In the genomic region with DNA sequence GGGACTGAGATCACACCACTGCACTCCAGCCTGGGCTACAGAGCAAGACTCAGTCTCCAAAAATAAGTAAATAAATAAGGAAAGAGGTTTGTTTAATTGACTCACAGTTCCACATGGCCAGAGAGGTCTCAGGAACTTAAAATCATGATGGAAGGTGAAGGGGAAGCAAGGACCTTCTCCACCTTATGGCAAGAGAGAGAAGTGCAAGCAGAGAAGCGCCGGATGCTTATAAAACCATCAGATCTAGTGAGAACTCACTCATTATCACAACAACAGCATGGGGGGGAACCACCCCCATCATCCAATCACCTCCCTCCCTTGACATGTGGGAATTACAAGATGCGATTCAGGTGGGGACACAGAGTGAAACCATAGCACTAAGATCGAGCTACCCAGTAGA, we compare ENCODE assay signal across 8 cellular contexts. TPM values are rescaled to one million over a fixed set of nuclear protein-coding genes. Genes with fewer than 3 reads are reported as not detected.
DNase-seq lines count a peak whose midpoint lies in the region; ATAC-seq, FAIRE-seq and TF ChIP-seq lines count a peak whose summit lies in the region.

No MANE protein-coding gene starts in this region.

- H3K9ac ChIP-seq in GM12878 (ENCODE audit: control insufficient read depth, insufficient read depth, low read length), result no peak overlapping the region

- FAIRE-seq in A549 (lab: Jason Lieb, UNC), result no peak
- FAIRE-seq in GM12878 (lab: Jason Lieb, UNC), result peak; percentile 18

- SMC1A ChIA-PET in GM12878 (lab: Charles Lee; ENCODE audit: uncharacterized antibody, unreplicated experiment), result no interaction called here

- RAD21 ChIA-PET in GM12878 (lab: Charles Lee; ENCODE audit: unreplicated experiment), result no interaction called here

- TF ChIP-seq POLR2A in A549 (IDR thresholded peaks at IDR 0.05; ENCODE audit: low read length) (no peak), GM12878 (IDR thresholded peaks at IDR 0.05; ENCODE audit: low read depth, low read length) (no peak)

- TF ChIP-seq RAD21 in A549 (conservative IDR thresholded peaks at IDR 0.05 in 1 of 2, IDR thresholded peaks at IDR 0.05 in 1 of 2), result peak in 1 of 2 experiments; percentile 26; a peak in 1 of 5 replicates
- peak; percentile 31 for TF ChIP-seq RAD21 in GM12878 (IDR thresholded peaks at IDR 0.05; ENCODE audit: insufficient read depth, low read depth, low read length)

- H4K20me1 ChIP-seq in GM12878 (ENCODE audit: control insufficient read depth, insufficient read depth), result no peaks in the 10 kb centered on the region

- 48% methylated on average over 4 of the region's 4 CpGs for WGBS in A549 (ENCODE audit: missing lambda C conversion rate)
- WGBS in GM12878 (ENCODE audit: insufficient coverage, insufficient replicate concordance, low lambda C conversion rate, missing lambda C conversion rate), result 8% methylated on average over 4 of the region's 4 CpGs

- in situ Hi-C loops in GM12878 (cut with MboI), result no loop called here

- CTCF ChIA-PET in A549 (lab: Yijun Ruan, JAX), result interaction anchor here (0.9 to 1.5 kb wide), 3 partner anchors 9 to 20 kb away, joined by 3 to 5 read pairs (median 4); no protein-coding TSS in a partner anchor
- CTCF ChIA-PET in GM12878 (lab: Yijun Ruan, JAX), result interaction anchor here (0.6 to 8.6 kb wide), 8 partner anchors 10 to 1520 kb away, joined by 3 to 58 read pairs (median 4); no protein-coding TSS in a partner anchor

- ATAC-seq in A549 (peak in 1 of 2 experiments; percentile 77; a peak in 3 of 6 replicates), GM18873 (IDR thresholded peaks at IDR 0.05; ENCODE audit: low FRiP score, unreplicated experiment) (peak; percentile 77), HG03442 (IDR thresholded peaks at IDR 0.05; ENCODE audit: unreplicated experiment) (peak; percentile 92), GM12878 (peak; percentile 73), HG02840 (IDR thresholded peaks at IDR 0.05; ENCODE audit: low FRiP score, unreplicated experiment) (no peak)
- ATAC-seq in stimulated activated naive CD8-positive, alpha-beta T cell treated with anti-CD3 and anti-CD28 coated beads, Interleukin-15, Interleukin-2, amounts not matched to agents 100 U/mL and 50 U/mL, for 24 hours, result no peak

- H3K27me3 ChIP-seq in GM12878 (replicated peaks in 1 of 2; ENCODE audit: control insufficient read depth in 2 of 2, insufficient read depth in 2 of 2, low read length in 1 of 2), result no peaks in the 10 kb centered on the region

- TF ChIP-seq CTCF in A549 (IDR thresholded peaks at IDR 0.05), result peak; percentile 22; the same call in 2 of the 3 replicates
- peak; percentile 28 to 51 (median 47); a peak in 4 of 6 replicates for TF ChIP-seq CTCF in GM12878 (IDR thresholded peaks at IDR 0.05 in 2 of 3, conservative IDR thresholded peaks at IDR 0.05 in 1 of 3; ENCODE audit: control insufficient read depth in 2 of 3, extremely low read depth in 1 of 3, insufficient read depth in 1 of 3, low read depth in 3 of 3, low read length in 3 of 3)

- no peaks in the 10 kb centered on the region for H3K9me3 ChIP-seq in A549
- H3K9me3 ChIP-seq in GM12878 (replicated peaks; ENCODE audit: control insufficient read depth, insufficient read depth, low read length), result no peaks in the 10 kb centered on the region

- no peak overlapping the region for H2AFZ ChIP-seq in GM12878 (ENCODE audit: control insufficient read depth, low read depth, low read length)

- no peak overlapping the region for H3K4me2 ChIP-seq in A549
- H3K4me2 ChIP-seq in GM12878 (ENCODE audit: control insufficient read depth, insufficient read depth), result no peak overlapping the region

- H3K27ac ChIP-seq in A549, result no peak overlapping the region
- no peak overlapping the region for H3K27ac ChIP-seq in GM12878 (ENCODE audit: control insufficient read depth, insufficient read depth)

- H3K4me3 ChIP-seq in A549 (no peak overlapping the region), GM12878 (no peak overlapping the region)

- TF ChIP-seq EP300 in A549 (IDR thresholded peaks at IDR 0.05), result no peak
- TF ChIP-seq EP300 in GM12878 (IDR thresholded peaks at IDR 0.05; ENCODE audit: borderline replicate concordance in 1 of 2, control insufficient read depth in 1 of 2, low read depth in 2 of 2, low read length in 2 of 2), result no peak

- intact Hi-C loops in GM12878 (cut with micrococcal nuclease; ENCODE audit: unreplicated experiment), result no loop called here

- DNase-seq in A549 (ENCODE audit: low read depth in 1 of 2, low spot score in 1 of 2), result peak in 1 of 2 experiments; percentile 37
- no peak for DNase-seq in GM12878 (ENCODE audit: low read depth, low spot score)
- no peak for DNase-seq in EL
- DNase-seq in NCI-H1092 treated with DMSO at 0.1 percent for 48 hours (lab: John Stamatoyannopoulos, UW), result no peak
- no peak for DNase-seq in stimulated activated naive CD8-positive, alpha-beta T cell treated with anti-CD3 and anti-CD28 coated beads, Interleukin-15, Interleukin-2, amounts not matched to agents 100 U/mL and 50 U/mL, for 24 hours

- no peaks in the 10 kb centered on the region for H3K36me3 ChIP-seq in GM12878 (ENCODE audit: control insufficient read depth in 2 of 2, insufficient read depth in 2 of 2, low read length in 1 of 2)

- no TSS peak for BruUV-seq in GM12878 (replicated peaks; lab: Mats Ljungman, UMichigan)

- H3K79me2 ChIP-seq in GM12878 (ENCODE audit: control insufficient read depth, insufficient read depth, low read length), result no peaks in the 10 kb centered on the region

- POLR2A ChIA-PET in A549 (lab: Yijun Ruan, JAX) (no interaction called here), GM12878 (lab: Charles Lee) (no interaction called here)

- H3K4me1 ChIP-seq in A549, result no peaks in the 10 kb centered on the region
- no peaks in the 10 kb centered on the region for H3K4me1 ChIP-seq in GM12878 (ENCODE audit: control insufficient read depth, insufficient read depth, low read length)

TF ChIP-seq in A549, 52 proteins besides CTCF, POLR2A, EP300 and RAD21:
- no peak for TF ChIP-seq HDAC2 (IDR thresholded peaks at IDR 0.05)
- TF ChIP-seq SMC3 (IDR thresholded peaks at IDR 0.05), result 0 out of 3 replicates have a peak, but pooled peaks have one; percentile 8
- TF ChIP-seq EHMT2 (IDR thresholded peaks at IDR 0.05; ENCODE audit: low read depth), result no peak
- no peak for TF ChIP-seq SREBF2 (IDR thresholded peaks at IDR 0.05)
- no peak for TF ChIP-seq RNF2 (IDR thresholded peaks at IDR 0.05; ENCODE audit: borderline replicate concordance, low read depth)
- no peak for TF ChIP-seq CBX8 (IDR thresholded peaks at IDR 0.05)

TF ChIP-seq in GM12878, 131 proteins besides CTCF, POLR2A, EP300 and RAD21:
- peak; percentile 32; the same call in 1 of the 2 replicates for TF ChIP-seq SMC3 (IDR thresholded peaks at IDR 0.05; ENCODE audit: borderline replicate concordance, low read length)
- TF ChIP-seq FOXM1 (IDR thresholded peaks at IDR 0.05; ENCODE audit: low read depth, low read length), result no peak

RNA-seq across cellular contexts. Expression of gene RGMB, which starts 22.8 kb away (rescaled TPM):
- 5.3 and 7.5 TPM in 2 replicates for polyA plus RNA-seq in A549 (2011; rRNA removed)
- polyA plus RNA-seq in A549 (2012; cell fraction: cytosol; rRNA removed), result 8.5 and 10.8 TPM in 2 replicates
- polyA plus RNA-seq in A549 (2012; cell fraction: nucleus; rRNA removed), result 11.4 and 13.6 TPM in 2 replicates
- 5.6 to 6.1 TPM (median 6.1 TPM) in 3 replicates for polyA plus RNA-seq in A549 (2017; fragmentation: RNase III; extraction: RNeasy Plus Mini Kit Qiagen cat#74134 plus additional on column Dnase treatment)
- 13.0 and 14.7 TPM in 2 replicates for polyA minus RNA-seq in A549 (2011; rRNA and poly(A)+ RNA removed)
- 11.9 and 12.2 TPM in 2 replicates for total RNA-seq in GM12878 (2013; cell fraction: nucleolus; rRNA removed)
- 11.3 and 11.6 TPM in 2 replicates for total RNA-seq in GM12878 (2014; rRNA removed)
- 6.9 and 7.4 TPM in 2 replicates for total RNA-seq in GM12878 (2014; rRNA removed; fragmentation: Illumina TruSeq; extraction: Trizol)
- total RNA-seq in GM12878 (2021), result 15.3 and 15.8 TPM in 2 replicates
- polyA plus RNA-seq in GM12878 (2011; ENCODE audit: low read depth), result 1.8 TPM
- 1.5 and 1.6 TPM in 2 replicates for polyA plus RNA-seq in GM12878 (2011; rRNA removed)
- polyA plus RNA-seq in GM12878 (2011; cell fraction: cytosol; rRNA removed), result 1.6 and 2.1 TPM in 2 replicates
- 3.2 and 3.6 TPM in 2 replicates for polyA plus RNA-seq in GM12878 (2011; cell fraction: nucleus; rRNA removed)
- 3.3 and 4.0 TPM in 2 replicates for polyA plus RNA-seq in GM12878 (2012)
- 9.4 and 11.5 TPM in 2 replicates for polyA plus RNA-seq in GM12878 (2014; fragmentation: Illumina TruSeq; extraction: Trizol)
- 1 to 10 TPM; 1.3 to 2.4 TPM for polyA plus RNA-seq in GM12878 (2014; fragmentation: Nextera tagmentation; extraction: Ambion mirVana)
- 7.9 and 10.2 TPM in 2 replicates for polyA plus RNA-seq in GM12878 (2014; rRNA removed)
- polyA plus RNA-seq in GM12878 (2016; fragmentation: Nextera tagmentation; extraction: Ambion mirVana), result 1 to 10 TPM; 6.9 to 8.2 TPM
- polyA minus RNA-seq in GM12878 (2011; rRNA and poly(A)+ RNA removed), result 2.8 and 4.4 TPM in 2 replicates
- polyA minus RNA-seq in GM12878 (2011; cell fraction: cytosol; rRNA and poly(A)+ RNA removed), result 0.83 and 1.1 TPM in 2 replicates
- polyA minus RNA-seq in GM12878 (2011; cell fraction: nucleus; rRNA and poly(A)+ RNA removed), result 6.4 and 11.5 TPM in 2 replicates

Comparison
In these comparisons a context has a peak if more than half of its experiments do, and no peak if none do; other contexts are left out.
1. ATAC-seq: peak in GM18873 (single experiment), HG03442 (single experiment) and GM12878 (single experiment); none in HG02840 (single experiment) and stimulated activated naive CD8-positive, alpha-beta T cell treated with anti-CD3 and anti-CD28 coated beads, Interleukin-15, Interleukin-2, amounts not matched to agents 100 U/mL and 50 U/mL, for 24 hours (single experiment).
2. Of the 24 proteins assayed by ChIP-seq in both GM12878 and A549: peak only in GM12878: none; only in A549: none; in both: CTCF and SMC3; in neither: 21; mixed calls (peak in some experiments, not most) for 1.